In genomic region chr16:55623640-55624039, GRCh38 we compare ENCODE assay signal across 16 cellular contexts. TPM values are rescaled to one million over a fixed set of nuclear protein-coding genes. Genes with fewer than 3 reads are reported as not detected.
DNase-seq lines count a peak whose midpoint lies in the region; ATAC-seq and TF ChIP-seq lines count a peak whose summit lies in the region.
"Had no signal": no experiment of that assay in that cellular context is flagged by ENCODE, and none has a peak within 500 bp of the region (broad histone marks: within the 10 kb centered on the region; RNA-seq: fewer than 3 reads in every experiment).

No MANE protein-coding gene starts in this region.

- no peaks in the 10 kb centered on the region for H3K9me2 ChIP-seq in Loucy (replicated peaks; ENCODE audit: low read depth, low read length)

- no peaks in the 10 kb centered on the region for H3K4me1 ChIP-seq in breast epithelium
- H3K4me1 ChIP-seq in Loucy (ENCODE audit: insufficient read depth, low read length, poor library complexity, severe bottlenecking): peaks cover 7% of the 10 kb centered on the region
- H3K4me1 ChIP-seq in RWPE2 (ENCODE audit: insufficient read depth, poor library complexity, severe bottlenecking): no peaks in the 10 kb centered on the region
- H3K4me1 ChIP-seq in body of pancreas: peaks cover 14% of the 10 kb centered on the region
- H3K4me1 ChIP-seq: Caco-2, HAP-1 had no signal

- H3K4me3 ChIP-seq in breast epithelium (no peak overlapping the region), Loucy (ENCODE audit: low read length, poor library complexity, severe bottlenecking) (no peak overlapping the region), RWPE2 (ENCODE audit: severe bottlenecking) (no peak overlapping the region), body of pancreas (no peak overlapping the region), H7 (ENCODE audit: insufficient read depth, low read depth, low read length) (no peak overlapping the region)
- H3K4me3 ChIP-seq: GM23338, HAP-1 had no signal

- no peak for DNase-seq in MCF 10A (ENCODE audit: unreplicated experiment)
- no peak for DNase-seq in breast epithelium (ENCODE audit: low spot score in 2 of 2)
- no peak for DNase-seq in RWPE2 (ENCODE audit: low spot score)
- no peak for DNase-seq in cardiac septum (ENCODE audit: low spot score)
- no peak for DNase-seq in body of pancreas
- DNase-seq in H7: no peak
- DNase-seq: CD8-positive, alpha-beta memory T cell; DND-41; GDM1; HFFc6 had no signal

- POLR2A ChIA-PET in MCF 10A (lab: Yijun Ruan, JAX): no interaction called here

- TF ChIP-seq CTCF in MCF 10A (IDR thresholded peaks at IDR 0.05; ENCODE audit: unreplicated experiment) (peak; percentile 6), breast epithelium (IDR thresholded peaks at IDR 0.05) (no peak), Loucy (conservative IDR thresholded peaks at IDR 0.05; ENCODE audit: low read length) (peak; percentile 25; the same call in 1 of the 2 replicates), RWPE2 (IDR thresholded peaks at IDR 0.05; ENCODE audit: poor library complexity, severe bottlenecking) (peak; percentile 11), body of pancreas (IDR thresholded peaks at IDR 0.05) (no peak)

- H3K4me1 Mint-ChIP-seq in MCF 10A (ENCODE audit: insufficient read depth, unreplicated experiment): peaks cover 6% of the 10 kb centered on the region
- H3K4me1 Mint-ChIP-seq: CD8-positive, alpha-beta memory T cell had no signal

- no peaks in the 10 kb centered on the region for H3K27me3 ChIP-seq in breast epithelium
- no peaks in the 10 kb centered on the region for H3K27me3 ChIP-seq in Loucy (ENCODE audit: insufficient read depth, low read length, poor library complexity, severe bottlenecking)
- no peaks in the 10 kb centered on the region for H3K27me3 ChIP-seq in RWPE2 (ENCODE audit: insufficient read depth, poor library complexity, severe bottlenecking)
- no peaks in the 10 kb centered on the region for H3K27me3 ChIP-seq in body of pancreas
- no peaks in the 10 kb centered on the region for H3K27me3 ChIP-seq in H7 (ENCODE audit: control insufficient read depth, insufficient read depth, low read length)

- no peak overlapping the region for H2AFZ ChIP-seq in Loucy (ENCODE audit: low read length)

- H3K27ac ChIP-seq in breast epithelium: no peak overlapping the region
- no peak overlapping the region for H3K27ac ChIP-seq in RWPE2 (ENCODE audit: poor library complexity, severe bottlenecking)
- H3K27ac ChIP-seq in body of pancreas: no peak overlapping the region
- H3K27ac ChIP-seq: 22Rv1 had no signal

- no peaks in the 10 kb centered on the region for H3F3A ChIP-seq in Loucy (ENCODE audit: low read depth)

- no peak overlapping the region for H3K27ac Mint-ChIP-seq in MCF 10A (ENCODE audit: low read depth, unreplicated experiment)
- H3K27ac Mint-ChIP-seq: HFFc6 had no signal

- H3K79me2 ChIP-seq in Loucy (ENCODE audit: insufficient read depth, low read length): no peaks in the 10 kb centered on the region

- H3K9ac ChIP-seq in Loucy (ENCODE audit: low read depth, low read length, poor library complexity, severe bottlenecking): no peak overlapping the region

- CTCF ChIA-PET in MCF 10A (lab: Yijun Ruan, JAX): interaction anchor here (1.1 to 1.2 kb wide), 2 partner anchors 56 to 159 kb away, joined by 3 to 5 read pairs; no protein-coding TSS in a partner anchor

- 82 to 85% methylated on average over 2 of the region's 2 CpGs for WGBS in body of pancreas, 2 donors

- H3K36me3 Mint-ChIP-seq in MCF 10A (ENCODE audit: insufficient read depth, unreplicated experiment): no peaks in the 10 kb centered on the region
- H3K36me3 Mint-ChIP-seq: CD8-positive, alpha-beta memory T cell had no signal

- H3K4me3 Mint-ChIP-seq in MCF 10A (ENCODE audit: unreplicated experiment): no peak overlapping the region
- H3K4me3 Mint-ChIP-seq: CD8-positive, alpha-beta memory T cell; GM23338; HFFc6 had no signal

- intact Hi-C loops in MCF 10A (cut with micrococcal nuclease) (loop anchor here (2.0 kb wide), 1 partner anchor 79 kb away; no protein-coding TSS in a partner anchor), breast epithelium (cut with DNase I; ENCODE audit: low total_unique reads) (no loop called here), cardiac septum (cut with DNase I) (no loop called here), body of pancreas (cut with DNase I) (no loop called here)

- H3K36me3 ChIP-seq in breast epithelium (no peaks in the 10 kb centered on the region), Loucy (ENCODE audit: insufficient read depth, low read length) (no peaks in the 10 kb centered on the region), RWPE2 (ENCODE audit: low read depth) (no peaks in the 10 kb centered on the region), body of pancreas (replicated peaks in 1 of 2; ENCODE audit: insufficient read depth in 1 of 2, low read depth in 2 of 2) (no peaks in the 10 kb centered on the region), H7 (replicated peaks; ENCODE audit: control insufficient read depth, insufficient read depth, low read length) (no peaks in the 10 kb centered on the region)
- H3K36me3 ChIP-seq: HAP-1 had no signal

- ATAC-seq in RWPE2 (ENCODE audit: low read depth) (no peak), body of pancreas (no peak)

- H3K9me3 ChIP-seq in breast epithelium (no peaks in the 10 kb centered on the region), Loucy (ENCODE audit: insufficient read depth, low read depth, low read length) (no peaks in the 10 kb centered on the region), RWPE2 (ENCODE audit: severe bottlenecking) (no peaks in the 10 kb centered on the region), body of pancreas (no peaks in the 10 kb centered on the region)
- H3K9me3 ChIP-seq: Caco-2, HAP-1 had no signal

- no peaks in the 10 kb centered on the region for H4K20me1 ChIP-seq in Loucy (ENCODE audit: insufficient read depth, low read length, poor library complexity, severe bottlenecking)

- no peaks in the 10 kb centered on the region for H3K27me3 Mint-ChIP-seq in MCF 10A (ENCODE audit: insufficient read depth, unreplicated experiment)

- H3K4me2 ChIP-seq in Loucy (ENCODE audit: low read depth, low read length, poor library complexity, severe bottlenecking): no peak overlapping the region
- H3K4me2 ChIP-seq: GM23338 had no signal

- TF ChIP-seq POLR2A in breast epithelium (IDR thresholded peaks at IDR 0.05): no peak
- no peak for TF ChIP-seq POLR2A in body of pancreas (IDR thresholded peaks at IDR 0.05)

- no peaks in the 10 kb centered on the region for H3K9me3 Mint-ChIP-seq in MCF 10A (ENCODE audit: unreplicated experiment)
- H3K9me3 Mint-ChIP-seq: HFFc6 had no signal

- no TSS peak for BruUV-seq in MCF 10A (replicated peaks; lab: Mats Ljungman, UMichigan)

RNA-seq across cellular contexts. Expression of gene SLC6A2, which starts 32.1 kb away (rescaled TPM):
- total RNA-seq in MCF 10A (2022) (not detected in 2 replicates), breast epithelium (under 1 TPM; 0.15 to 0.66 (median 0.64) TPM), cardiac septum (not detected), body of pancreas (not detected)
- 0.18 and 0.21 TPM in 2 replicates for total RNA-seq in H7 (2014; rRNA removed; shearing (Covaris generic))
- total RNA-seq: Caco-2; CD8-positive, alpha-beta memory T cell; HFFc6; HT1080 had no signal

RNA-seq across cellular contexts. Expression of gene CAPNS2, which starts 57.2 kb away (rescaled TPM):
- 0.30 and 0.32 TPM in 2 replicates for total RNA-seq in MCF 10A (2022)
- 1 to 10 TPM in 1 of 3 donors, under 1 TPM in 2; 0.66 to 1.0 (median 0.96) TPM for total RNA-seq in breast epithelium
- 0.57 TPM for total RNA-seq in cardiac septum
- 1 to 10 TPM in 1 of 2 donors, not detected in 1; 1.0 TPM for total RNA-seq in body of pancreas
- 0.24 TPM in 1 of 2 replicates, not detected in the other for total RNA-seq in H7 (2014; rRNA removed; shearing (Covaris generic))
- total RNA-seq: Caco-2; CD8-positive, alpha-beta memory T cell had no signal

Comparison
In these comparisons a context has a peak if more than half of its experiments do, and no peak if none do; other contexts are left out.
1. CTCF ChIP-seq: peak in MCF 10A (single experiment), Loucy (single experiment) and RWPE2 (single experiment); none in breast epithelium (0 of 3) and body of pancreas (0 of 7).